ENCODE assay signal across 1 cellular context in genomic region chr16:14629919-14630619, GRCh38.
TF ChIP-seq lines count a peak whose summit lies in the region.

Gene PARN (minus strand): TSS chr16:14630260. CDS start chr16:14630125, 135 bp downstream.

TF ChIP-seq in HepG2, 621 proteins besides CTCF, POLR2A, EP300 and RAD21 (continued from another document and continues in another):
- TF ChIP-seq AFF4 (CRISPR knock-in tag; IDR thresholded peaks at IDR 0.05) (peak; percentile 64; the same call in 1 of the 2 replicates), ZFP1 (CRISPR knock-in tag; IDR thresholded peaks at IDR 0.05) (0 out of 2 replicates have a peak, but pooled peaks have one; percentile 50), ZNF367 (CRISPR knock-in tag; IDR thresholded peaks at IDR 0.05; ENCODE audit: borderline replicate concordance) (peak; percentile 79; the same call in 1 of the 2 replicates), ZNF138 (CRISPR knock-in tag; IDR thresholded peaks at IDR 0.05; ENCODE audit: low read depth) (no peak), ZNF660 (CRISPR knock-in tag; IDR thresholded peaks at IDR 0.05; ENCODE audit: borderline replicate concordance, low read depth) (no peak), KDM5A (IDR thresholded peaks at IDR 0.05; ENCODE audit: borderline replicate concordance, low read length) (peak; percentile 81), HMG20B (CRISPR knock-in tag; conservative IDR thresholded peaks at IDR 0.05) (no peak), HNF4G (IDR thresholded peaks at IDR 0.05; ENCODE audit: borderline replicate concordance, low read depth, low read length) (0 out of 2 replicates have a peak, but pooled peaks have one; percentile 4), HNF4G (CRISPR knock-in tag; IDR thresholded peaks at IDR 0.05; ENCODE audit: borderline replicate concordance, low read depth) (peak; percentile 78), ZC3H4 (CRISPR knock-in tag; IDR thresholded peaks at IDR 0.05; ENCODE audit: borderline replicate concordance) (no peak; the same call in none of the 2 replicates), CENPX (CRISPR knock-in tag; IDR thresholded peaks at IDR 0.05) (no peak), HOXA7 (CRISPR knock-in tag; IDR thresholded peaks at IDR 0.05) (no peak), TP53 (CRISPR knock-in tag; conservative IDR thresholded peaks at IDR 0.05) (peak; percentile 66; the same call in 1 of the 2 replicates), ZBTB39 (CRISPR knock-in tag; IDR thresholded peaks at IDR 0.05) (0 out of 2 replicates have a peak, but pooled peaks have one; percentile 36), RFXANK (CRISPR knock-in tag; IDR thresholded peaks at IDR 0.05) (no peak), ZNF17 (CRISPR knock-in tag; IDR thresholded peaks at IDR 0.05) (peak; percentile 81; the same call in 1 of the 2 replicates), ZNF614 (CRISPR knock-in tag; IDR thresholded peaks at IDR 0.05; ENCODE audit: borderline replicate concordance) (peak; percentile 72; the same call in 1 of the 2 replicates), ZNF567 (CRISPR knock-in tag; IDR thresholded peaks at IDR 0.05; ENCODE audit: borderline replicate concordance) (0 out of 2 replicates have a peak, but pooled peaks have one; percentile 77), XBP1 (CRISPR knock-in tag; IDR thresholded peaks at IDR 0.05) (no peak), ZNF205 (CRISPR knock-in tag; IDR thresholded peaks at IDR 0.05) (peak; percentile 80), CSRNP2 (CRISPR knock-in tag; conservative IDR thresholded peaks at IDR 0.05; ENCODE audit: low read depth) (no peak), ATF4 (CRISPR knock-in tag; IDR thresholded peaks at IDR 0.05) (peak in 1 of 2 experiments; percentile 91; a peak in 2 of 4 replicates), MLX (CRISPR knock-in tag; IDR thresholded peaks at IDR 0.05) (peak; percentile 16; the same call in 1 of the 2 replicates), SMARCE1 (IDR thresholded peaks at IDR 0.05; ENCODE audit: borderline replicate concordance) (no peak), TBX2 (CRISPR knock-in tag; IDR thresholded peaks at IDR 0.05; ENCODE audit: borderline replicate concordance) (peak; percentile 82), FIP1L1 (IDR thresholded peaks at IDR 0.05; ENCODE audit: borderline replicate concordance, insufficient read depth, low read depth, low read length) (0 out of 2 replicates have a peak, but pooled peaks have one; percentile 84), SNAPC2 (CRISPR knock-in tag; IDR thresholded peaks at IDR 0.05) (peak; percentile 94), ARID2 (CRISPR knock-in tag; IDR thresholded peaks at IDR 0.05; ENCODE audit: borderline replicate concordance) (peak; percentile 97)
- TF ChIP-seq, protein P1, sequence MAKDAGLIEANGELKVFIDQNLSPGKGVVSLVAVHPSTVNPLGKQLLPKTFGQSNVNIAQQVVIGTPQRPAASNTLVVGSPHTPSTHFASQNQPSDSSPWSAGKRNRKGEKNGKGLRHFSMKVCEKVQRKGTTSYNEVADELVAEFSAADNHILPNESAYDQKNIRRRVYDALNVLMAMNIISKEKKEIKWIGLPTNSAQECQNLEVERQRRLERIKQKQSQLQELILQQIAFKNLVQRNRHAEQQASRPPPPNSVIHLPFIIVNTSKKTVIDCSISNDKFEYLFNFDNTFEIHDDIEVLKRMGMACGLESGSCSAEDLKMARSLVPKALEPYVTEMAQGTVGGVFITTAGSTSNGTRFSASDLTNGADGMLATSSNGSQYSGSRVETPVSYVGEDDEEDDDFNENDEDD (CRISPR knock-in tag; IDR thresholded peaks at IDR 0.05; ENCODE audit: borderline replicate concordance) = peak; percentile 82; the same call in 1 of the 2 replicates
- TF ChIP-seq, protein P2, sequence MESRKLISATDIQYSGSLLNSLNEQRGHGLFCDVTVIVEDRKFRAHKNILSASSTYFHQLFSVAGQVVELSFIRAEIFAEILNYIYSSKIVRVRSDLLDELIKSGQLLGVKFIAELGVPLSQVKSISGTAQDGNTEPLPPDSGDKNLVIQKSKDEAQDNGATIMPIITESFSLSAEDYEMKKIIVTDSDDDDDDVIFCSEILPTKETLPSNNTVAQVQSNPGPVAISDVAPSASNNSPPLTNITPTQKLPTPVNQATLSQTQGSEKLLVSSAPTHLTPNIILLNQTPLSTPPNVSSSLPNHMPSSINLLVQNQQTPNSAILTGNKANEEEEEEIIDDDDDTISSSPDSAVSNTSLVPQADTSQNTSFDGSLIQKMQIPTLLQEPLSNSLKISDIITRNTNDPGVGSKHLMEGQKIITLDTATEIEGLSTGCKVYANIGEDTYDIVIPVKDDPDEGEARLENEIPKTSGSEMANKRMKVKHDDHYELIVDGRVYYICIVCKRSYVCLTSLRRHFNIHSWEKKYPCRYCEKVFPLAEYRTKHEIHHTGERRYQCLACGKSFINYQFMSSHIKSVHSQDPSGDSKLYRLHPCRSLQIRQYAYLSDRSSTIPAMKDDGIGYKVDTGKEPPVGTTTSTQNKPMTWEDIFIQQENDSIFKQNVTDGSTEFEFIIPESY (CRISPR knock-in tag; IDR thresholded peaks at IDR 0.05) = peak; percentile 28; the same call in 1 of the 2 replicates
- TF ChIP-seq, protein P3, sequence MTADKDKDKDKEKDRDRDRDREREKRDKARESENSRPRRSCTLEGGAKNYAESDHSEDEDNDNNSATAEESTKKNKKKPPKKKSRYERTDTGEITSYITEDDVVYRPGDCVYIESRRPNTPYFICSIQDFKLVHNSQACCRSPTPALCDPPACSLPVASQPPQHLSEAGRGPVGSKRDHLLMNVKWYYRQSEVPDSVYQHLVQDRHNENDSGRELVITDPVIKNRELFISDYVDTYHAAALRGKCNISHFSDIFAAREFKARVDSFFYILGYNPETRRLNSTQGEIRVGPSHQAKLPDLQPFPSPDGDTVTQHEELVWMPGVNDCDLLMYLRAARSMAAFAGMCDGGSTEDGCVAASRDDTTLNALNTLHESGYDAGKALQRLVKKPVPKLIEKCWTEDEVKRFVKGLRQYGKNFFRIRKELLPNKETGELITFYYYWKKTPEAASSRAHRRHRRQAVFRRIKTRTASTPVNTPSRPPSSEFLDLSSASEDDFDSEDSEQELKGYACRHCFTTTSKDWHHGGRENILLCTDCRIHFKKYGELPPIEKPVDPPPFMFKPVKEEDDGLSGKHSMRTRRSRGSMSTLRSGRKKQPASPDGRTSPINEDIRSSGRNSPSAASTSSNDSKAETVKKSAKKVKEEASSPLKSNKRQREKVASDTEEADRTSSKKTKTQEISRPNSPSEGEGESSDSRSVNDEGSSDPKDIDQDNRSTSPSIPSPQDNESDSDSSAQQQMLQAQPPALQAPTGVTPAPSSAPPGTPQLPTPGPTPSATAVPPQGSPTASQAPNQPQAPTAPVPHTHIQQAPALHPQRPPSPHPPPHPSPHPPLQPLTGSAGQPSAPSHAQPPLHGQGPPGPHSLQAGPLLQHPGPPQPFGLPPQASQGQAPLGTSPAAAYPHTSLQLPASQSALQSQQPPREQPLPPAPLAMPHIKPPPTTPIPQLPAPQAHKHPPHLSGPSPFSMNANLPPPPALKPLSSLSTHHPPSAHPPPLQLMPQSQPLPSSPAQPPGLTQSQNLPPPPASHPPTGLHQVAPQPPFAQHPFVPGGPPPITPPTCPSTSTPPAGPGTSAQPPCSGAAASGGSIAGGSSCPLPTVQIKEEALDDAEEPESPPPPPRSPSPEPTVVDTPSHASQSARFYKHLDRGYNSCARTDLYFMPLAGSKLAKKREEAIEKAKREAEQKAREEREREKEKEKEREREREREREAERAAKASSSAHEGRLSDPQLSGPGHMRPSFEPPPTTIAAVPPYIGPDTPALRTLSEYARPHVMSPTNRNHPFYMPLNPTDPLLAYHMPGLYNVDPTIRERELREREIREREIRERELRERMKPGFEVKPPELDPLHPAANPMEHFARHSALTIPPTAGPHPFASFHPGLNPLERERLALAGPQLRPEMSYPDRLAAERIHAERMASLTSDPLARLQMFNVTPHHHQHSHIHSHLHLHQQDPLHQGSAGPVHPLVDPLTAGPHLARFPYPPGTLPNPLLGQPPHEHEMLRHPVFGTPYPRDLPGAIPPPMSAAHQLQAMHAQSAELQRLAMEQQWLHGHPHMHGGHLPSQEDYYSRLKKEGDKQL (CRISPR knock-in tag; IDR thresholded peaks at IDR 0.05; ENCODE audit: low read depth) = 0 out of 2 replicates have a peak, but pooled peaks have one; percentile 4
- TF ChIP-seq, protein P4, sequence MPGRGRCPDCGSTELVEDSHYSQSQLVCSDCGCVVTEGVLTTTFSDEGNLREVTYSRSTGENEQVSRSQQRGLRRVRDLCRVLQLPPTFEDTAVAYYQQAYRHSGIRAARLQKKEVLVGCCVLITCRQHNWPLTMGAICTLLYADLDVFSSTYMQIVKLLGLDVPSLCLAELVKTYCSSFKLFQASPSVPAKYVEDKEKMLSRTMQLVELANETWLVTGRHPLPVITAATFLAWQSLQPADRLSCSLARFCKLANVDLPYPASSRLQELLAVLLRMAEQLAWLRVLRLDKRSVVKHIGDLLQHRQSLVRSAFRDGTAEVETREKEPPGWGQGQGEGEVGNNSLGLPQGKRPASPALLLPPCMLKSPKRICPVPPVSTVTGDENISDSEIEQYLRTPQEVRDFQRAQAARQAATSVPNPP (CRISPR knock-in tag; IDR thresholded peaks at IDR 0.05) = peak; percentile 87
- TF ChIP-seq, protein P5, sequence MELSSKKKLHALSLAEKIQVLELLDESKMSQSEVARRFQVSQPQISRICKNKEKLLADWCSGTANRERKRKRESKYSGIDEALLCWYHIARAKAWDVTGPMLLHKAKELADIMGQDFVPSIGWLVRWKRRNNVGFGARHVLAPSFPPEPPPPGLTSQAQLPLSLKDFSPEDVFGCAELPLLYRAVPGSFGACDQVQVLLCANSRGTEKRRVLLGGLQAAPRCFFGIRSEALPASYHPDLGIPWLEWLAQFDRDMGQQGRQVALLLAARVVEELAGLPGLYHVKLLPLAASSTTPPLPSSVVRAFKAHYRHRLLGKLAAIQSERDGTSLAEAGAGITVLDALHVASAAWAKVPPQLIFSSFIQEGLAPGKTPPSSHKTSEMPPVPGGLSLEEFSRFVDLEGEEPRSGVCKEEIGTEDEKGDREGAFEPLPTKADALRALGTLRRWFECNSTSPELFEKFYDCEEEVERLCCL (CRISPR knock-in tag; IDR thresholded peaks at IDR 0.05; ENCODE audit: borderline replicate concordance) = peak; percentile 78; the same call in 1 of the 2 replicates
